ENCODE assay signal across 8 cellular contexts in the genomic region with DNA sequence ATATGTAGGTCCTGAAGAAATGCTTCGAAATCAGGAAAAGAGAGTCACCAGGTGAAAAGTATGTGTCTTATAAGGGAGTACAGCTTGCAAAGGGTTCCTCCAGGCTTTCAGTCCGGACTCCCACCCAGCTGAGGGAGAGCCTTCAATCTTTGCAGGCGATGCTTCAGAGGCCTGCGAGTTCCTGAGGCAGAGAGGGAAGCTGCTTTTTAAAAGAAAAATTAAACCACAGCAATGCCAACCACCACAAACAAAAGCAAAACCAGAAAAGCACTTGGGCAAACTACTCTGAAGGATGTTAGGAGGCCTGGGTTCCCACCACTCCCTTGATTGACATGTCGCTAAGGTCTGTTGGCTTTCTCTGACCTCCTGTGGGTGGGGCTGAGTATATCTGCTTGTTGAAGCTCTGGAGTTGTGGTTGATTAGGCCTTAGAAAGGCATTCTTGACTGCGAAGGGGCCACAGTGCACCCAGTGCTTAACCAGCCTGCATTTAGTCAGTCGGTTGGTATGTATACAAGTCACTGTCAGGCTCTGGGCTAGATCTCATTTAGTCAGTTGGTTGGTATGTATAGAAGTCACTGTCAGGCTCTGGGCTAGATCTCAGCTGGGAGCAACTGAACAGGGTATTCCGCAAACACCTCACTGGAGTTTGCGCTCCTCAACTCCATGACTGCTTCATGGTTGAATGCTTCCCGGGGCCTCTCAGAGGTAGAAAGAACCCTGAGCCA. TPM values are rescaled to one million over a fixed set of nuclear protein-coding genes. Genes with fewer than 3 reads are reported as not detected.
A peak's percentile ranks its signal among the peaks of the same experiment; 100 is the strongest.
DNase-seq lines count a peak whose midpoint lies in the region; ATAC-seq and TF ChIP-seq lines count a peak whose summit lies in the region.

No MANE protein-coding gene starts in this region.

- in situ Hi-C loops in Panc1 (cut with HindIII; ENCODE audit: low pct_unique_long_range_greater_than_20kb, low sequenced_read_pairs) = no loop called here

- H3K4me3 ChIP-seq in Panc1 (ENCODE audit: low read depth in 2 of 2, low read length in 2 of 2) (peak overlapping the region; percentile 78 to 80), liver (ENCODE audit: low read depth in 1 of 3, low read length in 3 of 3) (peak overlapping the region in 2 of 3 donors; percentile 71 to 74), thoracic aorta (peak overlapping the region; percentile 73)

- POLR2A ChIA-PET in GM10248 (lab: Yijun Ruan, JAX) = interaction anchor here (1.2 kb wide), 1 partner anchor 86 kb away, joined by 3 read pairs; the partner anchor contains the start of gene RCAN3
- POLR2A ChIA-PET in Panc1 (lab: Charles Lee) = interaction anchor here (0.6 kb wide), 1 partner anchor 37 kb away, joined by 3 read pairs; no protein-coding TSS in a partner anchor

- H3K27me3 ChIP-seq in Panc1 (ENCODE audit: control insufficient read depth, insufficient read depth, low read length) (no peaks in the 10 kb centered on the region), liver (ENCODE audit: control insufficient read depth in 4 of 4, insufficient read depth in 4 of 4, low read length in 3 of 4) (no peaks in the 10 kb centered on the region), thoracic aorta (replicated peaks; ENCODE audit: insufficient read depth) (no peaks in the 10 kb centered on the region)

- TF ChIP-seq RAD21 in liver (IDR thresholded peaks at IDR 0.05) = no peak

- no peaks in the 10 kb centered on the region; the same call in 1 of the 2 replicates for H3K36me3 ChIP-seq in Panc1 (ENCODE audit: control insufficient read depth, insufficient read depth, low read length)
- peaks cover 0 to 10% (median 2%) of the 10 kb centered on the region in 4 donors for H3K36me3 ChIP-seq in liver (ENCODE audit: control insufficient read depth in 4 of 4, insufficient read depth in 3 of 4, low read depth in 1 of 4, low read length in 3 of 4)
- no peaks in the 10 kb centered on the region for H3K36me3 ChIP-seq in thoracic aorta

- H3K4me1 ChIP-seq in Panc1 (ENCODE audit: control insufficient read depth, insufficient read depth, low read length) (peaks cover 27% of the 10 kb centered on the region; the same call in 1 of the 2 replicates), liver (ENCODE audit: control insufficient read depth in 4 of 4, insufficient read depth in 4 of 4, low read length in 3 of 4) (peaks cover 3 to 25% (median 19%) of the 10 kb centered on the region in 4 donors), thoracic aorta (ENCODE audit: control insufficient read depth in 1 of 2, low read depth in 2 of 2) (peaks cover 3 to 10% of the 10 kb centered on the region in 2 donors)

- H3K27ac ChIP-seq in Panc1 (ENCODE audit: low read length) (peak overlapping the region; percentile 62), liver (ENCODE audit: low read depth in 1 of 2, low read length in 2 of 2) (no peak overlapping the region), thoracic aorta (no peak overlapping the region)

- no peak for ATAC-seq in Panc1
- no peak for ATAC-seq in thoracic aorta (ENCODE audit: insufficient number of reproducible peaks, low FRiP score, low read depth)
- ATAC-seq in GM21529 (IDR thresholded peaks at IDR 0.05; ENCODE audit: unreplicated experiment) = no peak

- CTCF ChIA-PET in GM10248 (lab: Yijun Ruan, JAX) = interaction anchor here (0.9 to 9.8 kb wide), 11 partner anchors 8 to 217 kb away, joined by 3 to 99 read pairs (median 9); no protein-coding TSS in a partner anchor
- CTCF ChIA-PET in Panc1 (lab: Charles Lee) = interaction anchor here (0.5 to 1.1 kb wide), 2 partner anchors 161 to 267 kb away, joined by 4 to 5 read pairs; no protein-coding TSS in a partner anchor

- no peak overlapping the region for H3K9ac ChIP-seq in liver (ENCODE audit: low read depth in 1 of 2, low read length in 2 of 2)

- intact Hi-C loops in Panc1 (cut with micrococcal nuclease; ENCODE audit: unreplicated experiment) = loop anchor here (10.0 kb wide), 1 partner anchor 218 kb away; no protein-coding TSS in a partner anchor

- TF ChIP-seq CTCF in GM10248 (IDR thresholded peaks at IDR 0.05; ENCODE audit: control extremely low read depth, extremely low read depth, low read depth, missing control alignments) (no peak), Panc1 (IDR thresholded peaks at IDR 0.05) (no peak), liver (IDR thresholded peaks at IDR 0.05; ENCODE audit: low read depth, low read length, missing input control) (no peak), thoracic aorta (IDR thresholded peaks at IDR 0.05) (no peak)

- no peaks in the 10 kb centered on the region for H3K9me3 ChIP-seq in Panc1 (ENCODE audit: control insufficient read depth, insufficient read depth, low read depth, low read length)
- H3K9me3 ChIP-seq in liver (ENCODE audit: control insufficient read depth in 4 of 4, low read length in 3 of 4) = no peaks in the 10 kb centered on the region
- no peaks in the 10 kb centered on the region for H3K9me3 ChIP-seq in thoracic aorta

- DNase-seq in A172 (ENCODE audit: low spot score) = peak; percentile 78
- peak; percentile 49 for DNase-seq in GM10248 (ENCODE audit: extremely low spot score)
- DNase-seq in Panc1 (ENCODE audit: low read depth, low spot score) = peak; percentile 64
- DNase-seq in astrocyte of the hippocampus (ENCODE audit: low read depth, low spot score) = peak; percentile 93
- no peak for DNase-seq in thoracic aorta (ENCODE audit: low spot score)
- no peak for DNase-seq in occipital lobe (lab: John Stamatoyannopoulos, UW)

- 67% methylated on average over 10 of the region's 10 CpGs for WGBS in liver

- BruUV-seq in Panc1 (replicated peaks; lab: Mats Ljungman, UMichigan) = no TSS peak

TF ChIP-seq in liver, 16 proteins besides CTCF, POLR2A, EP300 and RAD21:
- no peak for TF ChIP-seq TAF1 (conservative IDR thresholded peaks at IDR 0.05)
TF ChIP-seq in liver: peak in this region for 0.

RNA-seq across cellular contexts. Expression of gene NIPAL3, which starts 1.2 kb away (rescaled TPM):
- 8.2 and 10.7 TPM in 2 replicates for total RNA-seq in A172 (2014; rRNA removed; shearing (Covaris generic))
- total RNA-seq in Panc1 (2021; ENCODE audit: unreplicated experiment) (13.6 TPM), liver (10 to 100 TPM in 1 of 2 donors, 1 to 10 TPM in 1; 7.5 to 12.0 TPM), thoracic aorta (10 to 100 TPM; 19.3 to 31.4 TPM), occipital lobe (7.0 TPM)
- 12.3 TPM for polyA plus RNA-seq in Panc1 (2012; ENCODE audit: insufficient read length)
- polyA plus RNA-seq in liver = 1 to 10 TPM; 3.0 to 4.5 TPM

RNA-seq across cellular contexts. Expression of gene STPG1, which starts 3.2 kb away (rescaled TPM):
- total RNA-seq in A172 (2014; rRNA removed; shearing (Covaris generic)) = 1.8 and 2.3 TPM in 2 replicates
- total RNA-seq in Panc1 (2021; ENCODE audit: unreplicated experiment) = 9.9 TPM
- 8.4 TPM for polyA plus RNA-seq in Panc1 (2012; ENCODE audit: insufficient read length)
- 1 to 10 TPM in 1 of 2 donors, under 1 TPM in 1; 0.92 to 2.9 TPM for total RNA-seq in liver
- 1 to 10 TPM in 1 of 2 donors, under 1 TPM in 1; 0.93 to 1.2 TPM for polyA plus RNA-seq in liver
- total RNA-seq in thoracic aorta = 1 to 10 TPM; 1.5 to 4.0 TPM
- total RNA-seq in occipital lobe = 1.9 TPM

Comparison
In these comparisons a context has a peak if more than half of its experiments do, and no peak if none do; other contexts are left out.
1. DNase-seq: peak in A172 (single experiment), GM10248 (single experiment), Panc1 (single experiment) and astrocyte of the hippocampus (single experiment); none in thoracic aorta (single experiment) and occipital lobe (single experiment).
2. Peak in every context shown above with its lines, with median percentiles within 50 percentile points of each other: H3K4me3 ChIP-seq.